Comparison of ENCODE assay signal across 17 cellular contexts in the genomic region with DNA sequence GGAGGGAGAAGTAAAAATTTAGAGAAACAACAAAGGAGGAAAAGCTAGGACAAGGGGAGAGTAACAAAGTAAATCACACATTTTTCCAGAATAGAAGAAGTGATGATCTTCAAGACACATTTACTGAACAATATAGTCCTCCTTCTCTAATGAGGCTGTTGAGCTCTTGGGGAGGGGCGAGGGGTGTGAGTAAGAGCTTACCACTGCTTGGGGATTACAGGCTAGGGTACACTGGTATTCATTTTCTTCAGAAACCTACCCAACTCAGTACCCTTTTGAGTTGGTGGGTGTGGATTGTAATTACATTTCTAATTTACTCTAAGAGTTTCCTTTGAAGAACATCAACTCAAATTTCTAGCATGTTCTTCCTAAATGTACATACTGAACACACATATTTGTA.
"Had no signal": no experiment of that assay in that cellular context is flagged by ENCODE, and none has a peak within 500 bp of the region (broad histone marks: within the 10 kb centered on the region; RNA-seq: fewer than 3 reads in every experiment).

No MANE protein-coding gene starts in this region.

- FAIRE-seq: urothelium cell line had no signal

- DNase-seq: dorsolateral prefrontal cortex; effector CD8-positive, alpha-beta T cell; foreskin melanocyte; head of caudate nucleus; left colon; left ventricle myocardium superior; naive thymus-derived CD4-positive, alpha-beta T cell; posterior cingulate gyrus; spleen; stimulated activated CD4-positive, alpha-beta T cell treated with anti-CD3 and anti-CD28 coated beads, Interleukin-15, amount 100 ng/mL, for 24 hours; stimulated activated CD4-positive, alpha-beta T cell treated with anti-CD3 and anti-CD28 coated beads, Interleukin-2, amount 100 ng/mL, for 24 hours; stimulated activated CD4-positive, alpha-beta T cell treated with anti-CD3 and anti-CD28 coated beads, Interleukin-4, amount 100 ng/mL, for 4 hours; stimulated activated naive CD4-positive, alpha-beta T cell treated with Interleukin-2 at 50 U/mL for 16 hours; trophoblast cell had no signal

- ATAC-seq: left colon; left ventricle myocardium superior; naive thymus-derived CD4-positive, alpha-beta T cell; sciatic nerve had no signal

- H3K4me1 Mint-ChIP-seq: neural crest cell had no signal

- H3K27me3 Mint-ChIP-seq: naive thymus-derived CD4-positive, alpha-beta T cell had no signal

- H3K4me3 Mint-ChIP-seq: naive thymus-derived CD4-positive, alpha-beta T cell; neural crest cell had no signal

- H3K9me3 Mint-ChIP-seq: neural crest cell had no signal
